2 cellular contexts compared by ENCODE assay signal in the genomic region with DNA sequence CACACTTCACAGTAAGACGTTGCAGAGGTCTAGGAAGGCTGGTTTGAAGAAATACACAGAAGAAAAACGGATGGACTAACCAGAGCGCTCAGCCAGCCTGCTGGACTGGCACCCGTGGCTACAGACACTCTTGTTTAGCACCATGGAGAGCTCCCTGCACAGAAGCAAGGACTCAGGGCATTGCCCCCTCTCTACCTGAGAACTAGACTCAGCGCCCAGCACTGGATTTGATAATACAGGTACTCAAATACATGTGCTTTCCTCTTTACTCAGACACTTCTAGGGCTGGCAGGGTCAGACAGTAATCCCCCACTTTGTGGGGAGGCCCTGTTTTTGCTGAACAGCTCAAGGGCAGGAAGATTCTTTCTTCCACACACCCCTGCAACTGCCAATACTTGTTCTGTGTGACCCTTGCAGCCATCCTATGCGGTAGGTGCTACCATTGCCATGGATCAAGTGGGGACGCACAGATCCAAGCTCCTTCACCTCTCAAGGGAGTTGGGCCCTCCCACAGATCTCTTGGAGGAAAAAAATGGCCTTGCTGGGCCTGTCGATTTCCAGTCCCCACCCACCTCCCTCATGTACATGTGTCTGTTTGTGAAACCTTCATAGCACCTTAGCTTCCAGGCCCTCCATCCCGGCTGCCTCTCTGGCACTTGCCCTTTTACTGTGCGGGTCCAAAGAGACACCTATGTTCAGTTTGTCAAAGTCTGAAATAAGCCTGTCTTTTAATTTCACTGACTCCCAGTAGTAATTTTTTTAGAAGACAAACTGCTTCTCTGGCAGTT.
TF ChIP-seq lines count a peak whose summit lies in the region.

No MANE protein-coding gene starts in this region.

TF ChIP-seq in SK-N-SH, 30 proteins besides CTCF, POLR2A, EP300 and RAD21 (continued from another document):
- peak; percentile 97 for TF ChIP-seq REST (IDR thresholded peaks at IDR 0.05; ENCODE audit: low read depth, low read length)

TF ChIP-seq in SK-N-SH treated with all-trans-retinoic acid at 6 μM for 48 hours, 23 proteins besides CTCF, POLR2A, EP300 and RAD21 (continued from another document):
- no peak for TF ChIP-seq PATZ1 (CRISPR knock-in tag; IDR thresholded peaks at IDR 0.05; ENCODE audit: borderline replicate concordance)
- no peak for TF ChIP-seq TCF4 (CRISPR knock-in tag; IDR thresholded peaks at IDR 0.05; ENCODE audit: borderline replicate concordance)
- TF ChIP-seq ZNF8 (CRISPR knock-in tag; IDR thresholded peaks at IDR 0.05), result no peak
- no peak for TF ChIP-seq BACH2 (CRISPR knock-in tag; IDR thresholded peaks at IDR 0.05; ENCODE audit: borderline replicate concordance)
- TF ChIP-seq, protein P1, sequence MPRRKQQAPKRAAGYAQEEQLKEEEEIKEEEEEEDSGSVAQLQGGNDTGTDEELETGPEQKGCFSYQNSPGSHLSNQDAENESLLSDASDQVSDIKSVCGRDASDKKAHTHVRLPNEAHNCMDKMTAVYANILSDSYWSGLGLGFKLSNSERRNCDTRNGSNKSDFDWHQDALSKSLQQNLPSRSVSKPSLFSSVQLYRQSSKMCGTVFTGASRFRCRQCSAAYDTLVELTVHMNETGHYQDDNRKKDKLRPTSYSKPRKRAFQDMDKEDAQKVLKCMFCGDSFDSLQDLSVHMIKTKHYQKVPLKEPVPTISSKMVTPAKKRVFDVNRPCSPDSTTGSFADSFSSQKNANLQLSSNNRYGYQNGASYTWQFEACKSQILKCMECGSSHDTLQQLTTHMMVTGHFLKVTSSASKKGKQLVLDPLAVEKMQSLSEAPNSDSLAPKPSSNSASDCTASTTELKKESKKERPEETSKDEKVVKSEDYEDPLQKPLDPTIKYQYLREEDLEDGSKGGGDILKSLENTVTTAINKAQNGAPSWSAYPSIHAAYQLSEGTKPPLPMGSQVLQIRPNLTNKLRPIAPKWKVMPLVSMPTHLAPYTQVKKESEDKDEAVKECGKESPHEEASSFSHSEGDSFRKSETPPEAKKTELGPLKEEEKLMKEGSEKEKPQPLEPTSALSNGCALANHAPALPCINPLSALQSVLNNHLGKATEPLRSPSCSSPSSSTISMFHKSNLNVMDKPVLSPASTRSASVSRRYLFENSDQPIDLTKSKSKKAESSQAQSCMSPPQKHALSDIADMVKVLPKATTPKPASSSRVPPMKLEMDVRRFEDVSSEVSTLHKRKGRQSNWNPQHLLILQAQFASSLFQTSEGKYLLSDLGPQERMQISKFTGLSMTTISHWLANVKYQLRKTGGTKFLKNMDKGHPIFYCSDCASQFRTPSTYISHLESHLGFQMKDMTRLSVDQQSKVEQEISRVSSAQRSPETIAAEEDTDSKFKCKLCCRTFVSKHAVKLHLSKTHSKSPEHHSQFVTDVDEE (CRISPR knock-in tag; IDR thresholded peaks at IDR 0.05), result no peak
- TF ChIP-seq, protein P2, sequence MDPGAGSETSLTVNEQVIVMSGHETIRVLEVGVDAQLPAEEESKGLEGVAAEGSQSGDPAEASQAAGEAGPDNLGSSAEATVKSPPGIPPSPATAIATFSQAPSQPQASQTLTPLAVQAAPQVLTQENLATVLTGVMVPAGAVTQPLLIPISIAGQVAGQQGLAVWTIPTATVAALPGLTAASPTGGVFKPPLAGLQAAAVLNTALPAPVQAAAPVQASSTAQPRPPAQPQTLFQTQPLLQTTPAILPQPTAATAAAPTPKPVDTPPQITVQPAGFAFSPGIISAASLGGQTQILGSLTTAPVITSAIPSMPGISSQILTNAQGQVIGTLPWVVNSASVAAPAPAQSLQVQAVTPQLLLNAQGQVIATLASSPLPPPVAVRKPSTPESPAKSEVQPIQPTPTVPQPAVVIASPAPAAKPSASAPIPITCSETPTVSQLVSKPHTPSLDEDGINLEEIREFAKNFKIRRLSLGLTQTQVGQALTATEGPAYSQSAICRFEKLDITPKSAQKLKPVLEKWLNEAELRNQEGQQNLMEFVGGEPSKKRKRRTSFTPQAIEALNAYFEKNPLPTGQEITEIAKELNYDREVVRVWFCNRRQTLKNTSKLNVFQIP (CRISPR knock-in tag; IDR thresholded peaks at IDR 0.05; ENCODE audit: borderline replicate concordance, low read depth), result no peak
- TF ChIP-seq PPARA (CRISPR knock-in tag; IDR thresholded peaks at IDR 0.05; ENCODE audit: borderline replicate concordance), result no peak
